Comparison of ENCODE assay signal across 25 cellular contexts in the genomic region with DNA sequence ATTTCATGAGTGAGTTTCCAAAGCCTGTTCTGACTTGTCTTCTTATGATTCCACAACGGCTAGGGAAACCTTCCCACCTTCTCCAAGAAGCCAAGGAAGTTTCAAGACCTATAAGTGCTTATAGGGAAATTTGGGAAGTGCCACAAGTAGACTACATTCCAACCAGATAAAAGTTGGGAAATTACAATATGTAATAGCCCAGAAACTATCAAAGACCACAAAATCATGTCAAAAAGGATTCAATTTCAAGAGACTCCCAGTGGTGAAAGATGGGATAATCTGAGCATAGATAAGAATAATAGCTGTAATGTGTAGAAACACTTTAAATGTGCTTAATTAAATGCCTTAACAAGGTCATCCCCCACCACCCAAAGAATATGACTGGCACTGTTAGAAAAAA.
DNase-seq lines count a peak whose midpoint lies in the region; ATAC-seq and TF ChIP-seq lines count a peak whose summit lies in the region.
"Had no signal": no experiment of that assay in that cellular context is flagged by ENCODE, and none has a peak within 500 bp of the region (broad histone marks: within the 10 kb centered on the region; RNA-seq: fewer than 3 reads in every experiment).

No MANE protein-coding gene starts in this region.

- H3K4me1 Mint-ChIP-seq in activated CD8-positive, alpha-beta T cell treated with anti-CD3 and anti-CD28 coated beads for 36 hours (ENCODE audit: low read depth) = peaks cover 19% of the 10 kb centered on the region
- peaks cover 6% of the 10 kb centered on the region for H3K4me1 Mint-ChIP-seq in activated CD8-positive, alpha-beta T cell treated with anti-CD3 and anti-CD28 coated beads, Interleukin-2, amount 10 ng/mL, durations not matched to agents 7 days and 5 days (ENCODE audit: low read depth)

- H2AFZ ChIP-seq in OCI-LY7 (ENCODE audit: low read length) (no peak overlapping the region), smooth muscle cell (ENCODE audit: low read depth) (no peak overlapping the region)

- no peaks in the 10 kb centered on the region for H3K9me3 Mint-ChIP-seq in activated CD8-positive, alpha-beta T cell treated with anti-CD3 and anti-CD28 coated beads for 36 hours
- peaks cover 7% of the 10 kb centered on the region for H3K9me3 Mint-ChIP-seq in activated CD8-positive, alpha-beta T cell treated with anti-CD3 and anti-CD28 coated beads, Interleukin-2, amount 10 ng/mL, durations not matched to agents 7 days and 5 days (ENCODE audit: insufficient read depth)
- H3K9me3 Mint-ChIP-seq: natural killer cell had no signal

- H3K9me2 ChIP-seq in OCI-LY7 (ENCODE audit: insufficient read depth, low read length) = no peaks in the 10 kb centered on the region

- H3K4me3 Mint-ChIP-seq in activated CD8-positive, alpha-beta T cell treated with anti-CD3 and anti-CD28 coated beads for 36 hours = no peak overlapping the region
- no peak overlapping the region for H3K4me3 Mint-ChIP-seq in activated CD8-positive, alpha-beta T cell treated with anti-CD3 and anti-CD28 coated beads, Interleukin-2, amount 10 ng/mL, durations not matched to agents 7 days and 5 days
- H3K4me3 Mint-ChIP-seq: central memory CD8-positive, alpha-beta T cell; natural killer cell had no signal

- TF ChIP-seq POLR2A in Peyer's patch (IDR thresholded peaks at IDR 0.05) = no peak

- no peak overlapping the region for H3K9ac ChIP-seq in smooth muscle cell (ENCODE audit: low read depth)
- H3K9ac ChIP-seq: BLaER1 treated with 17β-estradiol and CSF1 and Interleukin-3, amounts not matched to agents 10 nM and 100 nM had no signal

- H3K79me2 ChIP-seq in OCI-LY7 (ENCODE audit: insufficient read depth, low read depth, low read length) (no peaks in the 10 kb centered on the region), smooth muscle cell (ENCODE audit: low read depth) (no peaks in the 10 kb centered on the region)

- no peaks in the 10 kb centered on the region for H3F3A ChIP-seq in smooth muscle cell (ENCODE audit: low read depth)

- intact Hi-C loops in activated CD8-positive, alpha-beta T cell treated with anti-CD3 and anti-CD28 coated beads for 36 hours (cut with micrococcal nuclease) = no loop called here
- intact Hi-C loops in OCI-LY7 (cut with micrococcal nuclease; ENCODE audit: unreplicated experiment) = no loop called here

- no TSS peak for BruUV-seq in OCI-LY7 (replicated peaks; lab: Mats Ljungman, UMichigan)

- no peak for DNase-seq in activated CD8-positive, alpha-beta T cell treated with anti-CD3 and anti-CD28 coated beads for 36 hours
- DNase-seq in activated CD8-positive, alpha-beta T cell treated with anti-CD3 and anti-CD28 coated beads, Interleukin-2, amount 10 ng/mL, durations not matched to agents 7 days and 5 days = no peak
- no peak for DNase-seq in OCI-LY7 (ENCODE audit: low spot score)
- DNase-seq in epithelial cell of proximal tubule (ENCODE audit: low read depth) = no peak
- no peak for DNase-seq in smooth muscle cell (lab: John Stamatoyannopoulos, UW; ENCODE audit: unreplicated experiment)
- no peak for DNase-seq in NK-92 (lab: John Stamatoyannopoulos, UW; ENCODE audit: unreplicated experiment)
- no peak for DNase-seq in Peyer's patch
- DNase-seq: activated CD4-positive, alpha-beta T cell treated with anti-CD3 and anti-CD28 coated beads for 4 hours; activated CD8-positive, alpha-beta memory T cell treated with anti-CD3 and anti-CD28 coated beads, Interleukin-2, amount 50 U/mL, for 4 hours; activated effector memory CD4-positive, alpha-beta T cell treated with Interleukin-2 at 50 U/mL for 16 hours; effector memory CD4-positive, alpha-beta T cell; foreskin fibroblast; GF-D8; mesendoderm; natural killer cell; NCI-H2029 treated with DMSO at 0.1 percent for 48 hours; NCI-H446 treated with DMSO at 0.1 percent for 48 hours; small intestine; stimulated activated CD4-positive, alpha-beta T cell treated with anti-CD3 and anti-CD28 coated beads, Interleukin-4, amount 100 ng/mL, for 1 hour; T-helper 1 cell had no signal

- POLR2A ChIA-PET in activated CD8-positive, alpha-beta T cell treated with anti-CD3 and anti-CD28 coated beads for 36 hours (lab: Charles Lee) = no interaction called here
- POLR2A ChIA-PET in activated CD8-positive, alpha-beta T cell treated with anti-CD3 and anti-CD28 coated beads, Interleukin-2, amount 10 ng/mL, durations not matched to agents 7 days and 5 days (lab: Charles Lee) = no interaction called here
- POLR2A ChIA-PET in OCI-LY7 (lab: Charles Lee) = no interaction called here

- CTCF ChIA-PET in activated CD8-positive, alpha-beta T cell treated with anti-CD3 and anti-CD28 coated beads for 36 hours (lab: Charles Lee) = interaction anchor here (1.0 to 1.5 kb wide), 3 partner anchors 9 to 55 kb away, joined by 3 to 4 read pairs (median 3); no protein-coding TSS in a partner anchor
- CTCF ChIA-PET in activated CD8-positive, alpha-beta T cell treated with anti-CD3 and anti-CD28 coated beads, Interleukin-2, amount 10 ng/mL, durations not matched to agents 7 days and 5 days (lab: Charles Lee) = interaction anchor here (1.0 to 1.9 kb wide), 2 partner anchors 33 to 371 kb away, joined by 3 to 4 read pairs; no protein-coding TSS in a partner anchor
- CTCF ChIA-PET in OCI-LY7 (lab: Charles Lee; ENCODE audit: unreplicated experiment) = no interaction called here

- no peaks in the 10 kb centered on the region for H3K4me1 ChIP-seq in OCI-LY7 (ENCODE audit: insufficient read depth, low read length, poor library complexity, severe bottlenecking)
- peaks cover 4% of the 10 kb centered on the region for H3K4me1 ChIP-seq in smooth muscle cell (ENCODE audit: low read depth)
- H3K4me1 ChIP-seq in Peyer's patch = no peaks in the 10 kb centered on the region
- H3K4me1 ChIP-seq: BLaER1 treated with 17β-estradiol and CSF1 and Interleukin-3, amounts not matched to agents 10 nM and 100 nM; prostate gland had no signal

- 97% methylated on average over 1 of the region's 1 CpG for WGBS in smooth muscle cell (ENCODE audit: low lambda C conversion rate)

- H3K27me3 ChIP-seq in smooth muscle cell (ENCODE audit: low read depth) (no peaks in the 10 kb centered on the region), Peyer's patch (no peaks in the 10 kb centered on the region)
- H3K27me3 ChIP-seq: BLaER1 treated with 17β-estradiol and CSF1 and Interleukin-3, amounts not matched to agents 10 nM and 100 nM had no signal

- no peak overlapping the region for H3K27ac Mint-ChIP-seq in activated CD8-positive, alpha-beta T cell treated with anti-CD3 and anti-CD28 coated beads for 36 hours
- H3K27ac Mint-ChIP-seq in activated CD8-positive, alpha-beta T cell treated with anti-CD3 and anti-CD28 coated beads, Interleukin-2, amount 10 ng/mL, durations not matched to agents 7 days and 5 days = no peak overlapping the region
- H3K27ac Mint-ChIP-seq: natural killer cell had no signal

- H4K20me1 ChIP-seq in OCI-LY7 (ENCODE audit: insufficient read depth, low read length) (no peaks in the 10 kb centered on the region), smooth muscle cell (ENCODE audit: low read depth) (no peaks in the 10 kb centered on the region)
- H4K20me1 ChIP-seq: BLaER1 treated with 17β-estradiol and CSF1 and Interleukin-3, amounts not matched to agents 10 nM and 100 nM had no signal

- no peaks in the 10 kb centered on the region for H3K27me3 Mint-ChIP-seq in activated CD8-positive, alpha-beta T cell treated with anti-CD3 and anti-CD28 coated beads for 36 hours
- H3K27me3 Mint-ChIP-seq in activated CD8-positive, alpha-beta T cell treated with anti-CD3 and anti-CD28 coated beads, Interleukin-2, amount 10 ng/mL, durations not matched to agents 7 days and 5 days (ENCODE audit: low read depth) = no peaks in the 10 kb centered on the region
- H3K27me3 Mint-ChIP-seq: central memory CD8-positive, alpha-beta T cell had no signal

- H3K36me3 Mint-ChIP-seq in activated CD8-positive, alpha-beta T cell treated with anti-CD3 and anti-CD28 coated beads for 36 hours (ENCODE audit: low read depth) = peaks cover 23% of the 10 kb centered on the region
- H3K36me3 Mint-ChIP-seq in activated CD8-positive, alpha-beta T cell treated with anti-CD3 and anti-CD28 coated beads, Interleukin-2, amount 10 ng/mL, durations not matched to agents 7 days and 5 days (ENCODE audit: low read depth) = peaks cover 30% of the 10 kb centered on the region
- H3K36me3 Mint-ChIP-seq: natural killer cell had no signal

- H3K4me2 ChIP-seq in OCI-LY7 (ENCODE audit: low read length) (no peak overlapping the region), smooth muscle cell (no peak overlapping the region)
- H3K4me2 ChIP-seq: BLaER1 treated with 17β-estradiol and CSF1 and Interleukin-3, amounts not matched to agents 10 nM and 100 nM had no signal

- no peak for ATAC-seq in activated CD8-positive, alpha-beta T cell treated with anti-CD3 and anti-CD28 coated beads for 36 hours
- no peak for ATAC-seq in activated CD8-positive, alpha-beta T cell treated with anti-CD3 and anti-CD28 coated beads, Interleukin-2, amount 10 ng/mL, durations not matched to agents 7 days and 5 days
- ATAC-seq in GM21515 (IDR thresholded peaks at IDR 0.05; ENCODE audit: unreplicated experiment) = no peak
- ATAC-seq: natural killer cell had no signal

- H3K27ac ChIP-seq in OCI-LY7 (ENCODE audit: low read depth, low read length, poor library complexity, severe bottlenecking) (no peak overlapping the region), smooth muscle cell (ENCODE audit: low read depth) (no peak overlapping the region), Peyer's patch (no peak overlapping the region)
- H3K27ac ChIP-seq: BLaER1 treated with 17β-estradiol and CSF1 and Interleukin-3, amounts not matched to agents 10 nM and 100 nM; HL-60; prostate gland had no signal

- H3K4me3 ChIP-seq in OCI-LY7 (ENCODE audit: low read depth, low read length, poor library complexity, severe bottlenecking) = no peak overlapping the region
- H3K4me3 ChIP-seq in epithelial cell of proximal tubule (ENCODE audit: low read depth, low read length) = no peak overlapping the region
- H3K4me3 ChIP-seq in smooth muscle cell = no peak overlapping the region
- no peak overlapping the region for H3K4me3 ChIP-seq in Peyer's patch
- H3K4me3 ChIP-seq: BLaER1 treated with 17β-estradiol and CSF1 and Interleukin-3, amounts not matched to agents 10 nM and 100 nM; prostate gland had no signal

- H3K36me3 ChIP-seq in OCI-LY7 (ENCODE audit: insufficient read depth, low read length) (no peaks in the 10 kb centered on the region), smooth muscle cell (ENCODE audit: low read depth) (no peaks in the 10 kb centered on the region), Peyer's patch (no peaks in the 10 kb centered on the region)
- H3K36me3 ChIP-seq: BLaER1 treated with 17β-estradiol and CSF1 and Interleukin-3, amounts not matched to agents 10 nM and 100 nM; prostate gland had no signal

- H3K9me3 ChIP-seq in OCI-LY7 (ENCODE audit: low read length) (no peaks in the 10 kb centered on the region), smooth muscle cell (replicated peaks; ENCODE audit: low read depth) (no peaks in the 10 kb centered on the region), Peyer's patch (no peaks in the 10 kb centered on the region)
- H3K9me3 ChIP-seq: BLaER1 treated with 17β-estradiol and CSF1 and Interleukin-3, amounts not matched to agents 10 nM and 100 nM; prostate gland had no signal

- TF ChIP-seq CTCF in activated CD8-positive, alpha-beta T cell treated with anti-CD3 and anti-CD28 coated beads for 36 hours (IDR thresholded peaks at IDR 0.05) = peak; percentile 18
- TF ChIP-seq CTCF in OCI-LY7 (conservative IDR thresholded peaks at IDR 0.05; ENCODE audit: low read length) = peak; percentile 43
- peak; percentile 23 for TF ChIP-seq CTCF in epithelial cell of proximal tubule (conservative IDR thresholded peaks at IDR 0.05; ENCODE audit: low read depth, low read length)
- peak; percentile 17 for TF ChIP-seq CTCF in smooth muscle cell (IDR thresholded peaks at IDR 0.05; ENCODE audit: borderline replicate concordance, insufficient read depth, poor library complexity, severe bottlenecking)
- TF ChIP-seq CTCF in Peyer's patch (IDR thresholded peaks at IDR 0.05) = peak in 3 of 6 experiments; percentile 14 to 23 (median 17)
